24 cellular contexts compared by ENCODE assay signal in the genomic region with DNA sequence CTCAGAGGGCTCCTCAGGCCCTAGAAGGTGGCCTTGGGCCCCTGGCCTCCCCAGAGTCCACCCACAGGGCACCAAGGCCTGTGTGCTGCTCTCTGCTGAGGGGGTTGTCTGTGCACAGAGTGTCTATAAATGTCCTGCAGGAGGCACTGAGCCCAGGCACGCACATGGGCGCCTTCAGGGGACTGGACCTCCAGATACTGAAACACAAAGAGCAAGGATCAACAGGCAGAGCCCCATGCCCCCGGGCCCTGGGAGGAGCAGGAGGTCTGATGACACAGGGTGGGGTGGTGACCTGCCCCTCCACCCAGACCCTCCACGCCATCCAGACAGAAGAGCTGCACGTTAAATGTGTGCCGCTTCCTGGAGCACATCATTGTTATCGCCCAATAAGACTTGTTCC.
"Had no signal": no experiment of that assay in that cellular context is flagged by ENCODE, and none has a peak within 500 bp of the region (broad histone marks: within the 10 kb centered on the region; RNA-seq: fewer than 3 reads in every experiment).

No MANE protein-coding gene starts in this region.

- H3K27me3 ChIP-seq: pancreas, thyroid gland, vagina had no signal

- H3K4me3 Mint-ChIP-seq: naive thymus-derived CD8-positive, alpha-beta T cell; nephron progenitor cell; stimulated activated effector memory CD8-positive, alpha-beta T cell treated with anti-CD3 and anti-CD28 coated beads, Interleukin-12 subunit alpha, Interleukin-12 subunit beta, amount 100 ng/mL, for 72 hours had no signal

- H3K27ac ChIP-seq: dorsolateral prefrontal cortex, gastrocnemius medialis, hepatocyte, left lung, pancreas, stomach, thyroid gland, upper lobe of right lung, vagina had no signal

- H2AFZ ChIP-seq: hepatocyte had no signal

- H3K4me1 ChIP-seq: gastrocnemius medialis, left lung, pancreas, upper lobe of right lung, vagina had no signal

- DNase-seq: cerebellar nuclear complex; dorsolateral prefrontal cortex; effector CD4-positive, alpha-beta T cell; gastrocnemius medialis; head of caudate nucleus; left cardiac atrium; left lung; mammary epithelial cell; mesendoderm; naive thymus-derived CD8-positive, alpha-beta T cell; nephron progenitor cell; occipital lobe; pancreas; retina; stimulated activated CD4-positive, alpha-beta T cell treated with anti-CD3 and anti-CD28 coated beads, Interleukin-2, amount 100 ng/mL, for 24 hours; stimulated activated CD4-positive, alpha-beta T cell treated with anti-CD3 and anti-CD28 coated beads, Interleukin-4, amount 100 ng/mL, for 24 hours; stimulated activated naive CD4-positive, alpha-beta T cell treated with Interleukin-2 at 50 U/mL for 16 hours; stomach; thyroid gland; upper lobe of right lung had no signal

- H3K9me3 ChIP-seq: gastrocnemius medialis, pancreas, thyroid gland, upper lobe of right lung, vagina had no signal

- H3K79me2 ChIP-seq: hepatocyte had no signal

- H3K36me3 ChIP-seq: gastrocnemius medialis, left lung, pancreas, stomach, thyroid gland, upper lobe of right lung, vagina had no signal

- ATAC-seq: gastrocnemius medialis; left cardiac atrium; left lung; naive thymus-derived CD8-positive, alpha-beta T cell; pancreas; sciatic nerve; stimulated activated effector memory CD8-positive, alpha-beta T cell treated with anti-CD3 and anti-CD28 coated beads, Interleukin-12 subunit alpha, Interleukin-12 subunit beta, amount 100 ng/mL, for 72 hours had no signal

- H3K4me1 Mint-ChIP-seq: stimulated activated effector memory CD8-positive, alpha-beta T cell treated with anti-CD3 and anti-CD28 coated beads, Interleukin-12 subunit alpha, Interleukin-12 subunit beta, amount 100 ng/mL, for 72 hours had no signal

- H3K27ac Mint-ChIP-seq: naive thymus-derived CD8-positive, alpha-beta T cell; nephron progenitor cell; stimulated activated effector memory CD8-positive, alpha-beta T cell treated with anti-CD3 and anti-CD28 coated beads, Interleukin-12 subunit alpha, Interleukin-12 subunit beta, amount 100 ng/mL, for 72 hours had no signal

- H3K4me3 ChIP-seq: dorsolateral prefrontal cortex, gastrocnemius medialis, hepatocyte, left lung, pancreas, stomach, thyroid gland, upper lobe of right lung, vagina had no signal

- H3K4me2 ChIP-seq: hepatocyte had no signal
